In the genomic region with DNA sequence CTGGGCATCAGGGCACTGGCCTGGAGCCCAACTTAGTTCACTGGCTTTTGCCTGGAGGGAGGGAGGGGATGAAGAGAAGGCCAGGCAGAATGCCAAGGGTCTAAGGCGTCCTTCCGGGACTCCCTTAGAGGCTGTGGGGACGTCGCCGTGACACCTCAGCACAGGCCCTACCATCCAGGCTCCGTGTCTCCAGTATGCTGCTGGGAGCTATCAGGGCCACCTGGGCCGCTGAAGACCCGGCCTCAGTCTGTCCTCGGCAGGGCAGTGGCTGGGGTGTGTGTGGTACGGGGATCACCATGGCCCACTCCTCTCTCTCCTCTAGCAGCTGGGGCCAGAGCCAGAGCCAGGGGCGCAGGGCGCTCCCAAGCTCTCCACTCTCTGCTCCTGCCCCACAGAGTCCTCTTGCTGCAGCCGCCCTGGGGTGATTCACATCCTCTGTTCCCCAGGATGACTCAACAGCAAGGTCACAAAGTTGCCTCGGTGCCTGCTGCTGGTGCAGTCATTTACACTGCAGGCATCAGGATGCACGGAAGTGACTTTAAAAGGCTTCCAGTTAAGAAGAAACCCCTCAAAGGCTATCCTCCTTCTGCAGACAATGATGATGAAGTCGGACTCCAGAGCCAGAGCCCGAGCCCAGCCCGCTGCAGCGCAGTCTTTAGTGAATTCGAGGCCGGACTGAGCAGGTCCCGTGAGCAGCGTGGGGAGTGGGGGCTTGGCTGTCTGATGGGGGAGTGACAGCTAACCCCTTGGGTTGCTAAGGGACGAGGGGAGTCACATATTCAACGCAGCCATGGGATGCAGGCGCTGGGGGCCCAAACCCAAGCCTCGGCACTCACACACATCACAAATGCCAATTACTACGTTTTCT, we compare ENCODE assay signal across 9 cellular contexts. TPM values are rescaled to one million over a fixed set of nuclear protein-coding genes. Genes with fewer than 3 reads are reported as not detected.
DNase-seq lines count a peak whose midpoint lies in the region; ATAC-seq, FAIRE-seq and TF ChIP-seq lines count a peak whose summit lies in the region.
"Had no signal": no experiment of that assay in that cellular context is flagged by ENCODE, and none has a peak within 500 bp of the region (broad histone marks: within the 10 kb centered on the region; RNA-seq: fewer than 3 reads in every experiment).

No MANE protein-coding gene starts in this region.

- H3K36me3 Mint-ChIP-seq in HFFc6 (ENCODE audit: low read depth) = no peaks in the 10 kb centered on the region
- peaks cover 4% of the 10 kb centered on the region for H3K36me3 Mint-ChIP-seq in activated T-cell treated with anti-CD3 and anti-CD28 coated beads, Interleukin-2, amount 50 U/mL, for 24 hours (ENCODE audit: low read depth)
- H3K36me3 Mint-ChIP-seq: memory B cell had no signal

- peak overlapping the region; percentile 49 for H3K4me2 ChIP-seq in keratinocyte (ENCODE audit: control insufficient read depth, extremely low read depth, insufficient read depth, low read depth, low read length)

- no peaks in the 10 kb centered on the region for H3K79me2 ChIP-seq in keratinocyte (ENCODE audit: control insufficient read depth, insufficient read depth, low read length)

- H2AFZ ChIP-seq in keratinocyte (ENCODE audit: control insufficient read depth, low read length) = peak overlapping the region; percentile 60

- peaks cover 13% of the 10 kb centered on the region for H3K4me1 ChIP-seq in keratinocyte (ENCODE audit: control insufficient read depth, extremely low read depth, insufficient read depth, low read length)

- H3K4me1 Mint-ChIP-seq in HFFc6 (ENCODE audit: low read depth) = peaks cover 12% of the 10 kb centered on the region
- H3K4me1 Mint-ChIP-seq in activated T-cell treated with anti-CD3 and anti-CD28 coated beads, Interleukin-2, amount 50 U/mL, for 24 hours (ENCODE audit: low read depth) = no peaks in the 10 kb centered on the region
- H3K4me1 Mint-ChIP-seq: memory B cell had no signal

- no peak overlapping the region for H3K27ac Mint-ChIP-seq in HFFc6
- H3K27ac Mint-ChIP-seq in activated T-cell treated with anti-CD3 and anti-CD28 coated beads, Interleukin-2, amount 50 U/mL, for 24 hours = peak overlapping the region; percentile 73
- H3K27ac Mint-ChIP-seq: memory B cell had no signal

- H3K9me1 ChIP-seq in keratinocyte (ENCODE audit: control insufficient read depth, extremely low read depth, insufficient read depth, low read length) = no peaks in the 10 kb centered on the region

- dilution Hi-C loops in keratinocyte (cut with MboI; ENCODE audit: extremely low pct_ligation_motif_present, low sequenced_read_pairs) = no loop called here

- peak overlapping the region in 1 of 3 experiments; percentile 25 for H3K4me3 ChIP-seq in keratinocyte (ENCODE audit: control insufficient read depth in 2 of 3, extremely low read depth in 1 of 3, insufficient read depth in 2 of 3, low read depth in 1 of 3, low read length in 3 of 3)

- H3K4me3 Mint-ChIP-seq in HFFc6 = peak overlapping the region; percentile 51
- peak overlapping the region; percentile 40 for H3K4me3 Mint-ChIP-seq in activated T-cell treated with anti-CD3 and anti-CD28 coated beads, Interleukin-2, amount 50 U/mL, for 24 hours
- H3K4me3 Mint-ChIP-seq: memory B cell had no signal

- peak overlapping the region; percentile 30 for H3K27ac ChIP-seq in keratinocyte (ENCODE audit: control insufficient read depth, insufficient read depth, low read length)

- DNase-seq in A172 (ENCODE audit: low spot score) = peak; percentile 95
- DNase-seq in HFFc6 = peak; percentile 87
- peak; percentile 47 for DNase-seq in activated T-cell treated with anti-CD3 and anti-CD28 coated beads, Interleukin-2, amount 50 U/mL, for 24 hours
- DNase-seq in keratinocyte (ENCODE audit: low read depth, low spot score) = peak; percentile 30
- DNase-seq in COLO668 (lab: John Stamatoyannopoulos, UW; ENCODE audit: unreplicated experiment) = no peak
- no peak for DNase-seq in occipital lobe (lab: John Stamatoyannopoulos, UW)

- no peaks in the 10 kb centered on the region for H3K27me3 ChIP-seq in keratinocyte (ENCODE audit: control insufficient read depth, extremely low read depth, insufficient read depth, low read length)

- no peaks in the 10 kb centered on the region for H3K27me3 Mint-ChIP-seq in HFFc6 (ENCODE audit: insufficient read depth)
- peaks cover 5% of the 10 kb centered on the region for H3K27me3 Mint-ChIP-seq in activated T-cell treated with anti-CD3 and anti-CD28 coated beads, Interleukin-2, amount 50 U/mL, for 24 hours
- H3K27me3 Mint-ChIP-seq: memory B cell had no signal

- ATAC-seq in HG02759 (IDR thresholded peaks at IDR 0.05; ENCODE audit: unreplicated experiment) (no peak), GM21360 (IDR thresholded peaks at IDR 0.05; ENCODE audit: unreplicated experiment) (no peak)

- FAIRE-seq in keratinocyte (lab: Jason Lieb, UNC) = peak; percentile 93

- H4K20me1 ChIP-seq in keratinocyte (ENCODE audit: control insufficient read depth, extremely low read depth, insufficient read depth, low read length) = no peaks in the 10 kb centered on the region

- H3K9me3 Mint-ChIP-seq in HFFc6 = no peaks in the 10 kb centered on the region
- H3K9me3 Mint-ChIP-seq in activated T-cell treated with anti-CD3 and anti-CD28 coated beads, Interleukin-2, amount 50 U/mL, for 24 hours = no peaks in the 10 kb centered on the region
- H3K9me3 Mint-ChIP-seq: memory B cell had no signal

- no peaks in the 10 kb centered on the region for H3K36me3 ChIP-seq in keratinocyte (ENCODE audit: control insufficient read depth in 2 of 2, extremely low read depth in 1 of 2, insufficient read depth in 2 of 2, low read length in 2 of 2)

- H3K9ac ChIP-seq in keratinocyte (ENCODE audit: control insufficient read depth, extremely low read depth, insufficient read depth, low read length) = no peak overlapping the region

- TF ChIP-seq CTCF in HFFc6 (IDR thresholded peaks at IDR 0.05) = no peak
- no peak for TF ChIP-seq CTCF in keratinocyte (optimal IDR thresholded peaks at IDR 0.05 in 1 of 3, IDR thresholded peaks at IDR 0.05 in 1 of 3, conservative IDR thresholded peaks at IDR 0.05 in 1 of 3; ENCODE audit: extremely low read depth in 1 of 3, insufficient read depth in 2 of 3, low read length in 3 of 3)

- no peaks in the 10 kb centered on the region for H3K9me3 ChIP-seq in keratinocyte (ENCODE audit: control insufficient read depth, low read depth, low read length)

RNA-seq across cellular contexts. Expression of a gene that starts 31.9 kb away (rescaled TPM):
- 0.17 and 0.86 TPM in 2 replicates for total RNA-seq in A172 (2014; rRNA removed; shearing (Covaris generic))
- total RNA-seq in HFFc6 (2021; fragmentation: NEBNext Ultra II Directional; extraction: Animal tissue kit (Norgen Biotek cat#: 25700)) = 1 to 10 TPM in 1 of 6 experiments, under 1 TPM in 5; 0.55 to 1.2 (median 0.67) TPM
- 0.66 to 1.3 TPM (median 0.83 TPM) in 3 replicates for polyA plus RNA-seq in keratinocyte
- 0.95 TPM for polyA plus RNA-seq in keratinocyte (2011; ENCODE audit: low read depth)
- polyA plus RNA-seq in keratinocyte (2011; cell fraction: cytosol; rRNA removed) = 0.32 and 0.60 TPM in 2 replicates
- polyA plus RNA-seq in keratinocyte (2011; cell fraction: nucleus; rRNA removed) = 4.0 and 6.6 TPM in 2 replicates
- polyA plus RNA-seq in keratinocyte (2012; ENCODE audit: low replicate concordance) = 0.54 and 2.8 TPM in 2 replicates
- polyA minus RNA-seq in keratinocyte = 0.66 to 1.8 TPM in 2 of 3 replicates, not detected in the other
- polyA minus RNA-seq in keratinocyte (2011; cell fraction: cytosol; rRNA and poly(A)+ RNA removed) = 9.2 TPM
- 4.3 and 6.5 TPM in 2 replicates for polyA minus RNA-seq in keratinocyte (2011; cell fraction: nucleus; rRNA and poly(A)+ RNA removed)
- 1.6 TPM for total RNA-seq in occipital lobe

Comparison
In these comparisons a context has a peak if more than half of its experiments do, and no peak if none do; other contexts are left out.
1. DNase-seq: peak in A172 (single experiment), HFFc6 (single experiment), activated T-cell treated with anti-CD3 and anti-CD28 coated beads, Interleukin-2, amount 50 U/mL, for 24 hours (single experiment) and keratinocyte (single experiment); none in COLO668 (single experiment) and occipital lobe (single experiment).